11 cellular contexts compared by ENCODE assay signal in genomic region chr6:50819906-50820589, GRCh38. TPM values are rescaled to one million over a fixed set of nuclear protein-coding genes. Genes with fewer than 3 reads are reported as not detected.
DNase-seq lines count a peak whose midpoint lies in the region; ATAC-seq, FAIRE-seq and TF ChIP-seq lines count a peak whose summit lies in the region.
"Had no signal": no experiment of that assay in that cellular context is flagged by ENCODE, and none has a peak within 500 bp of the region (broad histone marks: within the 10 kb centered on the region; RNA-seq: fewer than 3 reads in every experiment).

No MANE protein-coding gene starts in this region.

- 1% methylated on average over 46 of the region's 46 CpGs for WGBS in ectodermal cell, 2 experiments
- WGBS in HepG2 (ENCODE audit: low lambda C conversion rate) = 39% methylated on average over 46 of the region's 46 CpGs

- in situ Hi-C loops in HepG2 (cut with HindIII; ENCODE audit: extremely low pct_ligation_motif_present, low pct_unique_long_range_greater_than_20kb) = loop anchor here (5.0 to 10.0 kb wide), 3 partner anchors 535 to 1202 kb away; no protein-coding TSS in a partner anchor

- H3K27ac ChIP-seq in ectodermal cell (ENCODE audit: insufficient read depth, low read depth, low read length, poor library complexity, severe bottlenecking) = no peak overlapping the region
- H3K27ac ChIP-seq in HepG2 (ENCODE audit: extremely low read length, insufficient read depth, low read length) = no peak overlapping the region
- H3K27ac ChIP-seq: VCaP had no signal

- TF ChIP-seq CTCF in BE2C (IDR thresholded peaks at IDR 0.05; ENCODE audit: low read depth, low read length) = no peak
- no peak for TF ChIP-seq CTCF in nephron (IDR thresholded peaks at IDR 0.05; ENCODE audit: unreplicated experiment in 3 of 3)
- no peak for TF ChIP-seq CTCF in HepG2 (CRISPR knock-in tag; IDR thresholded peaks at IDR 0.05)

- H3K4me3 Mint-ChIP-seq in nephron = peak overlapping the region; percentile 64 to 77 (median 72)

- H2AFZ ChIP-seq in HepG2 (ENCODE audit: low read length) = no peak overlapping the region

- POLR2A ChIA-PET in HepG2 (lab: Yijun Ruan, JAX) = no interaction called here

- H3K4me1 ChIP-seq in BE2C (peaks cover 5% of the 10 kb centered on the region; the same call in 1 of the 2 replicates), ectodermal cell (ENCODE audit: control insufficient read depth, insufficient read depth, low read length) (peaks cover 29% of the 10 kb centered on the region), HepG2 (ENCODE audit: insufficient read depth, low read length) (no peaks in the 10 kb centered on the region)

- no peak for TF ChIP-seq POLR2A in HepG2 (IDR thresholded peaks at IDR 0.05; ENCODE audit: insufficient read depth in 1 of 2, low read depth in 2 of 2, low read length in 2 of 2)

- peaks cover 98% of the 10 kb centered on the region for H3K27me3 Mint-ChIP-seq in nephron (ENCODE audit: low read depth)

- H3K4me2 ChIP-seq in HepG2 (ENCODE audit: low read depth, low read length) = no peak overlapping the region

- H3K9me3 ChIP-seq in BE2C = no peaks in the 10 kb centered on the region
- H3K9me3 ChIP-seq in ectodermal cell (ENCODE audit: control insufficient read depth, low read length) = no peaks in the 10 kb centered on the region
- H3K9me3 ChIP-seq in HepG2 (ENCODE audit: low read length) = no peaks in the 10 kb centered on the region

- H3K79me2 ChIP-seq in HepG2 (ENCODE audit: insufficient read depth, low read length) = no peaks in the 10 kb centered on the region

- TF ChIP-seq EP300 in HepG2 (IDR thresholded peaks at IDR 0.05; ENCODE audit: low read depth in 2 of 2, low read length in 2 of 2) = no peak
- no peak for TF ChIP-seq EP300 in HepG2 (CRISPR knock-in tag; IDR thresholded peaks at IDR 0.05; ENCODE audit: borderline replicate concordance)

- H3K4me3 ChIP-seq in BE2C (ENCODE audit: low read depth, low read length) (peak overlapping the region; percentile 83), ectodermal cell (ENCODE audit: insufficient read depth, low read depth, low read length) (peak overlapping the region; percentile 32), HepG2 (replicated peaks in 1 of 3; ENCODE audit: insufficient read depth in 1 of 3, low read depth in 2 of 3, low read length in 3 of 3) (no peak overlapping the region)

- ATAC-seq in HG02610 (IDR thresholded peaks at IDR 0.05; ENCODE audit: unreplicated experiment) = peak; percentile 53
- no peak for ATAC-seq in HepG2

- CTCF ChIA-PET in HepG2 (lab: Yijun Ruan, JAX; ENCODE audit: low intra/inter-chr PET ratio, low total read pairs) = no interaction called here

- H4K20me1 ChIP-seq in HepG2 (ENCODE audit: insufficient read depth, low read length) = no peaks in the 10 kb centered on the region

- H3K27me3 ChIP-seq in BE2C (no peaks in the 10 kb centered on the region), ectodermal cell (ENCODE audit: control insufficient read depth, insufficient read depth, low read length, poor library complexity, severe bottlenecking) (peaks cover 97% of the 10 kb centered on the region), HepG2 (ENCODE audit: control insufficient read depth in 1 of 2, insufficient read depth in 2 of 2, low read length in 2 of 2) (peaks cover 6 to 64% of the 10 kb centered on the region in 2 experiments)

- peak overlapping the region in 2 of 3 experiments; percentile 68 to 84 for H3K27ac Mint-ChIP-seq in nephron

- peaks cover 25% of the 10 kb centered on the region for H3K36me3 ChIP-seq in BE2C
- H3K36me3 ChIP-seq in ectodermal cell (ENCODE audit: control insufficient read depth, insufficient read depth, low read length) = no peaks in the 10 kb centered on the region
- no peaks in the 10 kb centered on the region for H3K36me3 ChIP-seq in HepG2 (replicated peaks in 1 of 2; ENCODE audit: control insufficient read depth in 1 of 2, insufficient read depth in 2 of 2, low read length in 2 of 2)

- peaks cover 3% of the 10 kb centered on the region for H3K9me3 Mint-ChIP-seq in nephron

- no peaks in the 10 kb centered on the region for H3K36me3 Mint-ChIP-seq in nephron (ENCODE audit: low read depth)

- H3K4me1 Mint-ChIP-seq in nephron = peaks cover 19% of the 10 kb centered on the region

- no peak for FAIRE-seq in HepG2 (lab: Jason Lieb, UNC)

- H3K9ac ChIP-seq in HepG2 (ENCODE audit: insufficient read depth, low read depth, low read length) = no peak overlapping the region

- BruUV-seq in HepG2 (replicated peaks; lab: Mats Ljungman, UMichigan) = no TSS peak

- DNase-seq in BE2C = peak; percentile 22
- no peak for DNase-seq in HepG2 (ENCODE audit: low spot score)
- no peak for DNase-seq in SW 1271 (lab: John Stamatoyannopoulos, UW)
- no peak for DNase-seq in superior temporal gyrus (ENCODE audit: extremely low spot score)
- DNase-seq in foreskin melanocyte = no peak
- DNase-seq: amniotic stem cell, Kasumi-1 had no signal

- no peak for TF ChIP-seq RAD21 in HepG2 (CRISPR knock-in tag; IDR thresholded peaks at IDR 0.05)

- intact Hi-C loops in HepG2 (cut with micrococcal nuclease; ENCODE audit: unreplicated experiment) = loop anchor here (5.0 kb wide), 1 partner anchor 1022 kb away; no protein-coding TSS in a partner anchor

TF ChIP-seq in HepG2, 621 proteins besides CTCF, POLR2A, EP300 and RAD21:
- TF ChIP-seq ZNF512 (CRISPR knock-in tag; IDR thresholded peaks at IDR 0.05) = no peak
- TF ChIP-seq KLF12 (CRISPR knock-in tag; IDR thresholded peaks at IDR 0.05; ENCODE audit: borderline replicate concordance) = no peak
- no peak for TF ChIP-seq CREM (IDR thresholded peaks at IDR 0.05)
- TF ChIP-seq CREM (CRISPR knock-in tag; IDR thresholded peaks at IDR 0.05) = no peak
- TF ChIP-seq ZNF598 (CRISPR knock-in tag; IDR thresholded peaks at IDR 0.05; ENCODE audit: borderline replicate concordance) = no peak
- no peak for TF ChIP-seq ZFYVE20 (CRISPR knock-in tag; IDR thresholded peaks at IDR 0.05; ENCODE audit: borderline replicate concordance, low read depth)
- TF ChIP-seq ESRRA (CRISPR knock-in tag; IDR thresholded peaks at IDR 0.05; ENCODE audit: low read depth) = no peak
- TF ChIP-seq ZNF451 (CRISPR knock-in tag; IDR thresholded peaks at IDR 0.05) = no peak
- TF ChIP-seq SAP130 (CRISPR knock-in tag; IDR thresholded peaks at IDR 0.05; ENCODE audit: low read depth) = no peak

RNA-seq across cellular contexts. Expression of gene TFAP2B, which starts 1.4 kb away (rescaled TPM):
- 22.8 TPM for polyA plus RNA-seq in BE2C (2012; ENCODE audit: insufficient read depth, insufficient read length, low read depth)
- polyA plus RNA-seq in ectodermal cell (2013, experiment 1 of 4) = 18.1 TPM
- polyA plus RNA-seq in ectodermal cell (2013, experiment 2 of 4) = 15.4 TPM
- 11.5 TPM for polyA plus RNA-seq in ectodermal cell (2013, experiment 3 of 4)
- 16.3 TPM for polyA plus RNA-seq in ectodermal cell (2013, experiment 4 of 4)
- not detected in 2 replicates for total RNA-seq in HepG2 (2016; rRNA removed; fragmentation: Illumina TruSeq; extraction: Trizol)
- total RNA-seq in HepG2 (2016; cell fraction: cytosol; rRNA removed; fragmentation: Illumina TruSeq; extraction: Trizol; ENCODE audit: low read depth) = not detected in 2 replicates
- not detected in 2 replicates for total RNA-seq in HepG2 (2016; cell fraction: insoluble cytoplasmic fraction; rRNA removed; fragmentation: Illumina TruSeq; extraction: Trizol)
- not detected in 2 replicates for total RNA-seq in HepG2 (2016; cell fraction: membrane; rRNA removed; fragmentation: Illumina TruSeq; extraction: Trizol)
- total RNA-seq in HepG2 (2016; cell fraction: nucleus; rRNA removed; fragmentation: Illumina TruSeq; extraction: Trizol) = not detected in 2 replicates
- not detected in 2 replicates for polyA plus RNA-seq in HepG2 (2011; rRNA removed)
- not detected in 2 replicates for polyA plus RNA-seq in HepG2 (2011; cell fraction: cytosol; rRNA removed)
- polyA plus RNA-seq in HepG2 (2011; cell fraction: nucleus; rRNA removed) = not detected in 2 replicates
- not detected in 2 replicates for polyA plus RNA-seq in HepG2 (2012)
- polyA plus RNA-seq in HepG2 (2016; cell fraction: cytosol; fragmentation: Illumina TruSeq; extraction: Trizol; ENCODE audit: low read depth) = not detected in 2 replicates
- not detected in 2 replicates for polyA plus RNA-seq in HepG2 (2016; cell fraction: insoluble cytoplasmic fraction; fragmentation: Illumina TruSeq; extraction: Trizol; ENCODE audit: low read depth)
- not detected in 2 replicates for polyA plus RNA-seq in HepG2 (2016; cell fraction: membrane; fragmentation: Illumina TruSeq; extraction: Trizol; ENCODE audit: low read depth)
- polyA plus RNA-seq in HepG2 (2016; cell fraction: nucleus; fragmentation: Illumina TruSeq; extraction: Trizol; ENCODE audit: insufficient read depth, low read depth) = not detected in 2 replicates
- not detected in 2 replicates for polyA minus RNA-seq in HepG2 (2011; rRNA and poly(A)+ RNA removed; ENCODE audit: low replicate concordance)
- not detected in 2 replicates for polyA minus RNA-seq in HepG2 (2011; cell fraction: cytosol; rRNA and poly(A)+ RNA removed)
- polyA minus RNA-seq in HepG2 (2011; cell fraction: nucleus; rRNA and poly(A)+ RNA removed) = not detected in 2 replicates

Comparison
In these comparisons a context has a peak if more than half of its experiments do, and no peak if none do; other contexts are left out.
1. H3K4me3 ChIP-seq: peak in BE2C (single experiment) and ectodermal cell (single experiment); none in HepG2 (0 of 3).